22 cellular contexts compared by ENCODE assay signal in the genomic region with DNA sequence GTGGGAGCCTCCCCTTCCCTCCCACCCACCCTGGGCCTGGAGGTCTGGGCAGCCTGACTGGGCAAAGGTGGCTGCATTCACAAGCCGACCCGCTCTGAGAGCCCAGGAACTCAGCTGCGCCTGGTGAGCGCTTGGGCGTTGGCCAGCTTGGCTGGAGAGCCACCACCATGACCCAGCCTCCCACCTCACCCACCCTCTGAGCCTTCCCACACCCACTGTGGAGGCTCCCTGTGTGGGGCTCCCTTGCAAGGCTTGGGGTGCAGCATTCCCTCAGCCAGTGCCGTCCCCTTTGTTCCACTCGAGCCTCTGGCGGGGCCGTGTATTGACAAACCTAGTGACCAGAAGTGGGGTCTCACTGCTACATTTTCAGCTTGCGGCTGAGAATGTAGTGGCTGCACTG. TPM values are rescaled to one million over a fixed set of nuclear protein-coding genes. Genes with fewer than 3 reads are reported as not detected.
DNase-seq lines count a peak whose midpoint lies in the region; ATAC-seq, FAIRE-seq and TF ChIP-seq lines count a peak whose summit lies in the region.
"Had no signal": no experiment of that assay in that cellular context is flagged by ENCODE, and none has a peak within 500 bp of the region (broad histone marks: within the 10 kb centered on the region; RNA-seq: fewer than 3 reads in every experiment).

No MANE protein-coding gene starts in this region.

- H3K9ac ChIP-seq in HepG2 (ENCODE audit: insufficient read depth, low read depth, low read length) (no peak overlapping the region), keratinocyte (ENCODE audit: control insufficient read depth, extremely low read depth, insufficient read depth, low read length) (peak overlapping the region; percentile 41), colonic mucosa (ENCODE audit: low read depth in 2 of 2, low read length in 2 of 2) (no peak overlapping the region)
- H3K9ac ChIP-seq: KMS-11 had no signal

- FAIRE-seq in HepG2 (lab: Jason Lieb, UNC) (no peak), keratinocyte (lab: Jason Lieb, UNC) (no peak)
- FAIRE-seq: A549, G401.6 had no signal

- TF ChIP-seq RAD21 in HepG2 (CRISPR knock-in tag; IDR thresholded peaks at IDR 0.05), result no peak

- H2AFZ ChIP-seq in HepG2 (ENCODE audit: low read length) (no peak overlapping the region), keratinocyte (ENCODE audit: control insufficient read depth, low read length) (no peak overlapping the region)

- intact Hi-C loops in HepG2 (cut with micrococcal nuclease; ENCODE audit: unreplicated experiment), result no loop called here
- intact Hi-C loops in right lobe of liver (cut with DNase I), result no loop called here
- intact Hi-C loops in esophagus muscularis mucosa (cut with DNase I), result no loop called here
- intact Hi-C loops in colonic mucosa (cut with DNase I), result no loop called here

- in situ Hi-C loops in HepG2 (cut with HindIII; ENCODE audit: extremely low pct_ligation_motif_present, low pct_unique_long_range_greater_than_20kb), result no loop called here

- no peak overlapping the region for H3K4me3 ChIP-seq in HepG2 (replicated peaks in 1 of 3; ENCODE audit: insufficient read depth in 1 of 3, low read depth in 2 of 3, low read length in 3 of 3)
- no peak overlapping the region for H3K4me3 ChIP-seq in right lobe of liver
- H3K4me3 ChIP-seq in keratinocyte (ENCODE audit: control insufficient read depth in 2 of 3, extremely low read depth in 1 of 3, insufficient read depth in 2 of 3, low read depth in 1 of 3, low read length in 3 of 3), result no peak overlapping the region
- H3K4me3 ChIP-seq in esophagus muscularis mucosa, result no peak overlapping the region
- H3K4me3 ChIP-seq in colonic mucosa, result no peak overlapping the region
- H3K4me3 ChIP-seq: A549 had no signal

- 100% methylated on average over 2 of the region's 10 CpGs for WGBS in HepG2 (ENCODE audit: low lambda C conversion rate)
- no CpG with 5 or more reads among the region's 10 CpGs for WGBS in right lobe of liver (ENCODE audit: insufficient coverage, low coverage, low lambda C conversion rate, missing lambda C conversion rate)
- WGBS in esophagus muscularis mucosa, result 94% methylated on average over 3 of the region's 10 CpGs

- CTCF ChIA-PET in HepG2 (lab: Yijun Ruan, JAX; ENCODE audit: low intra/inter-chr PET ratio, low total read pairs), result no interaction called here

- H3K9me3 ChIP-seq in HepG2 (ENCODE audit: low read length), result no peaks in the 10 kb centered on the region
- no peaks in the 10 kb centered on the region for H3K9me3 ChIP-seq in right lobe of liver
- H3K9me3 ChIP-seq in keratinocyte (ENCODE audit: control insufficient read depth, low read depth, low read length), result no peaks in the 10 kb centered on the region
- no peaks in the 10 kb centered on the region for H3K9me3 ChIP-seq in esophagus muscularis mucosa
- H3K9me3 ChIP-seq in colonic mucosa, result no peaks in the 10 kb centered on the region
- H3K9me3 ChIP-seq: A549 had no signal

- no peaks in the 10 kb centered on the region for H3K4me1 ChIP-seq in HepG2 (ENCODE audit: insufficient read depth, low read length)
- H3K4me1 ChIP-seq in right lobe of liver, result no peaks in the 10 kb centered on the region
- H3K4me1 ChIP-seq in keratinocyte (ENCODE audit: control insufficient read depth, extremely low read depth, insufficient read depth, low read length), result peaks cover 3% of the 10 kb centered on the region
- H3K4me1 ChIP-seq in esophagus muscularis mucosa, result peaks cover 7 to 14% (median 10%) of the 10 kb centered on the region in 4 donors
- H3K4me1 ChIP-seq in colonic mucosa, result no peaks in the 10 kb centered on the region
- H3K4me1 ChIP-seq: A549 had no signal

- H3K4me2 ChIP-seq in HepG2 (ENCODE audit: low read depth, low read length) (no peak overlapping the region), keratinocyte (ENCODE audit: control insufficient read depth, extremely low read depth, insufficient read depth, low read depth, low read length) (no peak overlapping the region)
- H3K4me2 ChIP-seq: A549, KMS-11 had no signal

- no peak for DNase-seq in HepG2 (ENCODE audit: low spot score)
- no peak for DNase-seq in right lobe of liver
- no peak for DNase-seq in caudate nucleus (lab: John Stamatoyannopoulos, UW)
- no peak for DNase-seq in keratinocyte (ENCODE audit: low read depth, low spot score)
- no peak for DNase-seq in SKM-1 treated with dmso at 0.1 percent for 144 hours (lab: John Stamatoyannopoulos, UW; ENCODE audit: unreplicated experiment)
- no peak for DNase-seq in esophagus muscularis mucosa (ENCODE audit: extremely low spot score)
- no peak for DNase-seq in cortex of kidney (lab: John Stamatoyannopoulos, UW)
- no peak for DNase-seq in colonic mucosa
- DNase-seq: Calu3; DMS79 treated with DMSO at 0.1 percent for 48 hours; H9; NCI-H1092 treated with DMSO at 0.1 percent for 48 hours; NCI-H1694; NCI-H2107; NCI-H226; NCI-H526 treated with DMSO at 0.1 percent for 48 hours; NK-92 treated with Interleukin-12 subunit alpha and Interleukin-12 subunit beta, amount 100 ng/mL, for 24 hours; OCI-M1; RPMI8226 had no signal

- POLR2A ChIA-PET in HepG2 (lab: Yijun Ruan, JAX), result no interaction called here

- H3K9me1 ChIP-seq in keratinocyte (ENCODE audit: control insufficient read depth, extremely low read depth, insufficient read depth, low read length), result no peaks in the 10 kb centered on the region

- TF ChIP-seq CTCF in HepG2 (CRISPR knock-in tag; IDR thresholded peaks at IDR 0.05) (no peak), right lobe of liver (IDR thresholded peaks at IDR 0.05) (no peak), keratinocyte (optimal IDR thresholded peaks at IDR 0.05 in 1 of 3, IDR thresholded peaks at IDR 0.05 in 1 of 3, conservative IDR thresholded peaks at IDR 0.05 in 1 of 3; ENCODE audit: extremely low read depth in 1 of 3, insufficient read depth in 2 of 3, low read length in 3 of 3) (no peak), esophagus muscularis mucosa (IDR thresholded peaks at IDR 0.05) (no peak), colonic mucosa (IDR thresholded peaks at IDR 0.05) (no peak)

- no peak overlapping the region for H3K27ac ChIP-seq in HepG2 (ENCODE audit: extremely low read length, insufficient read depth, low read length)
- H3K27ac ChIP-seq in right lobe of liver, result no peak overlapping the region
- H3K27ac ChIP-seq in caudate nucleus (ENCODE audit: low read depth, low read length), result peak overlapping the region; percentile 53
- peak overlapping the region; percentile 39 for H3K27ac ChIP-seq in keratinocyte (ENCODE audit: control insufficient read depth, insufficient read depth, low read length)
- no peak overlapping the region for H3K27ac ChIP-seq in esophagus muscularis mucosa (replicated peaks in 1 of 4)
- no peak overlapping the region for H3K27ac ChIP-seq in colonic mucosa
- H3K27ac ChIP-seq: A549, KMS-11 had no signal

- H3K36me3 ChIP-seq in HepG2 (replicated peaks in 1 of 2; ENCODE audit: control insufficient read depth in 1 of 2, insufficient read depth in 2 of 2, low read length in 2 of 2), result peaks cover 52 to 94% of the 10 kb centered on the region in 2 experiments
- H3K36me3 ChIP-seq in right lobe of liver, result peaks cover 0 to 75% (median 34%) of the 10 kb centered on the region in 4 donors
- peaks cover 66 to 68% of the 10 kb centered on the region in 2 experiments for H3K36me3 ChIP-seq in keratinocyte (ENCODE audit: control insufficient read depth in 2 of 2, extremely low read depth in 1 of 2, insufficient read depth in 2 of 2, low read length in 2 of 2)
- H3K36me3 ChIP-seq in esophagus muscularis mucosa, result peaks cover 73 to 100% (median 99%) of the 10 kb centered on the region in 4 donors
- peaks cover 40% of the 10 kb centered on the region for H3K36me3 ChIP-seq in colonic mucosa

- dilution Hi-C loops in keratinocyte (cut with MboI; ENCODE audit: extremely low pct_ligation_motif_present, low sequenced_read_pairs), result no loop called here

- BruUV-seq in HepG2 (replicated peaks; lab: Mats Ljungman, UMichigan), result no TSS peak

- no peak for ATAC-seq in HepG2
- no peak for ATAC-seq in right lobe of liver
- ATAC-seq: A549 had no signal

- TF ChIP-seq EP300 in HepG2 (IDR thresholded peaks at IDR 0.05; ENCODE audit: low read depth in 2 of 2, low read length in 2 of 2) (no peak), HepG2 (CRISPR knock-in tag; IDR thresholded peaks at IDR 0.05; ENCODE audit: borderline replicate concordance) (no peak), esophagus muscularis mucosa (IDR thresholded peaks at IDR 0.05) (no peak)

- H4K20me1 ChIP-seq in HepG2 (ENCODE audit: insufficient read depth, low read length) (peaks cover 12% of the 10 kb centered on the region; the same call in 1 of the 2 replicates), keratinocyte (ENCODE audit: control insufficient read depth, extremely low read depth, insufficient read depth, low read length) (peaks cover 8% of the 10 kb centered on the region)

- TF ChIP-seq POLR2A in HepG2 (IDR thresholded peaks at IDR 0.05; ENCODE audit: insufficient read depth in 1 of 2, low read depth in 2 of 2, low read length in 2 of 2) (no peak), right lobe of liver (IDR thresholded peaks at IDR 0.05) (no peak), esophagus muscularis mucosa (IDR thresholded peaks at IDR 0.05; ENCODE audit: low read depth) (no peak)

- H3K79me2 ChIP-seq in HepG2 (ENCODE audit: insufficient read depth, low read length), result no peaks in the 10 kb centered on the region
- H3K79me2 ChIP-seq in keratinocyte (ENCODE audit: control insufficient read depth, insufficient read depth, low read length), result peaks cover 28% of the 10 kb centered on the region

- H3K27me3 ChIP-seq in HepG2 (ENCODE audit: control insufficient read depth in 1 of 2, insufficient read depth in 2 of 2, low read length in 2 of 2) (no peaks in the 10 kb centered on the region), right lobe of liver (no peaks in the 10 kb centered on the region), keratinocyte (ENCODE audit: control insufficient read depth, extremely low read depth, insufficient read depth, low read length) (no peaks in the 10 kb centered on the region), esophagus muscularis mucosa (no peaks in the 10 kb centered on the region), colonic mucosa (no peaks in the 10 kb centered on the region)

RNA-seq across cellular contexts. Expression of a gene that starts 15.0 kb away (rescaled TPM):
- total RNA-seq in HepG2 (2016; rRNA removed; fragmentation: Illumina TruSeq; extraction: Trizol), result 33.0 and 38.6 TPM in 2 replicates
- 19.1 and 20.1 TPM in 2 replicates for total RNA-seq in HepG2 (2016; cell fraction: cytosol; rRNA removed; fragmentation: Illumina TruSeq; extraction: Trizol; ENCODE audit: low read depth)
- total RNA-seq in HepG2 (2016; cell fraction: insoluble cytoplasmic fraction; rRNA removed; fragmentation: Illumina TruSeq; extraction: Trizol), result 36.0 and 39.4 TPM in 2 replicates
- total RNA-seq in HepG2 (2016; cell fraction: membrane; rRNA removed; fragmentation: Illumina TruSeq; extraction: Trizol), result 12.2 and 12.9 TPM in 2 replicates
- 31.9 and 35.0 TPM in 2 replicates for total RNA-seq in HepG2 (2016; cell fraction: nucleus; rRNA removed; fragmentation: Illumina TruSeq; extraction: Trizol)
- polyA plus RNA-seq in HepG2 (2011; rRNA removed), result 41.6 and 55.6 TPM in 2 replicates
- 25.8 and 39.0 TPM in 2 replicates for polyA plus RNA-seq in HepG2 (2011; cell fraction: cytosol; rRNA removed)
- polyA plus RNA-seq in HepG2 (2011; cell fraction: nucleus; rRNA removed), result 270 and 290 TPM in 2 replicates
- polyA plus RNA-seq in HepG2 (2012), result 27.7 and 35.3 TPM in 2 replicates
- polyA plus RNA-seq in HepG2 (2016; cell fraction: cytosol; fragmentation: Illumina TruSeq; extraction: Trizol; ENCODE audit: low read depth), result 11.2 and 12.9 TPM in 2 replicates
- 38.0 and 39.9 TPM in 2 replicates for polyA plus RNA-seq in HepG2 (2016; cell fraction: insoluble cytoplasmic fraction; fragmentation: Illumina TruSeq; extraction: Trizol; ENCODE audit: low read depth)
- 12.7 and 13.2 TPM in 2 replicates for polyA plus RNA-seq in HepG2 (2016; cell fraction: membrane; fragmentation: Illumina TruSeq; extraction: Trizol; ENCODE audit: low read depth)
- 92.8 and 94.8 TPM in 2 replicates for polyA plus RNA-seq in HepG2 (2016; cell fraction: nucleus; fragmentation: Illumina TruSeq; extraction: Trizol; ENCODE audit: insufficient read depth, low read depth)
- 26.7 and 36.3 TPM in 2 replicates for polyA minus RNA-seq in HepG2 (2011; rRNA and poly(A)+ RNA removed; ENCODE audit: low replicate concordance)
- 8.2 and 12.2 TPM in 2 replicates for polyA minus RNA-seq in HepG2 (2011; cell fraction: cytosol; rRNA and poly(A)+ RNA removed)
- polyA minus RNA-seq in HepG2 (2011; cell fraction: nucleus; rRNA and poly(A)+ RNA removed), result 15.5 and 18.7 TPM in 2 replicates
- 10 to 100 TPM; 19.0 to 30.2 (median 26.8) TPM for total RNA-seq in right lobe of liver
- 25.9 to 34.6 TPM (median 31.3 TPM) in 3 replicates for polyA plus RNA-seq in keratinocyte
- 9.5 TPM for polyA plus RNA-seq in keratinocyte (2011; ENCODE audit: low read depth)
- polyA plus RNA-seq in keratinocyte (2011; cell fraction: cytosol; rRNA removed), result 7.0 and 16.2 TPM in 2 replicates
- 98.0 and 109 TPM in 2 replicates for polyA plus RNA-seq in keratinocyte (2011; cell fraction: nucleus; rRNA removed)
- 31.1 and 33.2 TPM in 2 replicates for polyA plus RNA-seq in keratinocyte (2012; ENCODE audit: low replicate concordance)
- polyA minus RNA-seq in keratinocyte, result 9.4 to 20.9 TPM (median 12.9 TPM) in 3 replicates
- polyA minus RNA-seq in keratinocyte (2011; cell fraction: cytosol; rRNA and poly(A)+ RNA removed), result 17.1 TPM
- 10.2 and 12.4 TPM in 2 replicates for polyA minus RNA-seq in keratinocyte (2011; cell fraction: nucleus; rRNA and poly(A)+ RNA removed)
- 10 to 100 TPM; 19.9 to 34.9 (median 25.4) TPM for total RNA-seq in esophagus muscularis mucosa
- total RNA-seq in colonic mucosa, result 10 to 100 TPM; 74.9 to 94.1 TPM

RNA-seq across cellular contexts. Expression of a gene that starts 31.7 kb away (rescaled TPM):
- 41.7 and 48.2 TPM in 2 replicates for total RNA-seq in HepG2 (2016; rRNA removed; fragmentation: Illumina TruSeq; extraction: Trizol)
- total RNA-seq in HepG2 (2016; cell fraction: cytosol; rRNA removed; fragmentation: Illumina TruSeq; extraction: Trizol; ENCODE audit: low read depth), result 19.9 and 21.9 TPM in 2 replicates
- 37.7 and 40.5 TPM in 2 replicates for total RNA-seq in HepG2 (2016; cell fraction: insoluble cytoplasmic fraction; rRNA removed; fragmentation: Illumina TruSeq; extraction: Trizol)
- total RNA-seq in HepG2 (2016; cell fraction: membrane; rRNA removed; fragmentation: Illumina TruSeq; extraction: Trizol), result 29.4 and 31.2 TPM in 2 replicates
- 56.9 and 61.6 TPM in 2 replicates for total RNA-seq in HepG2 (2016; cell fraction: nucleus; rRNA removed; fragmentation: Illumina TruSeq; extraction: Trizol)
- polyA plus RNA-seq in HepG2 (2011; rRNA removed), result 59.8 and 67.0 TPM in 2 replicates
- 29.1 and 41.0 TPM in 2 replicates for polyA plus RNA-seq in HepG2 (2011; cell fraction: cytosol; rRNA removed)
- 155 and 203 TPM in 2 replicates for polyA plus RNA-seq in HepG2 (2011; cell fraction: nucleus; rRNA removed)
- 44.2 and 57.9 TPM in 2 replicates for polyA plus RNA-seq in HepG2 (2012)
- polyA plus RNA-seq in HepG2 (2016; cell fraction: cytosol; fragmentation: Illumina TruSeq; extraction: Trizol; ENCODE audit: low read depth), result 8.6 and 9.0 TPM in 2 replicates
- polyA plus RNA-seq in HepG2 (2016; cell fraction: insoluble cytoplasmic fraction; fragmentation: Illumina TruSeq; extraction: Trizol; ENCODE audit: low read depth), result 39.4 and 48.6 TPM in 2 replicates
- polyA plus RNA-seq in HepG2 (2016; cell fraction: membrane; fragmentation: Illumina TruSeq; extraction: Trizol; ENCODE audit: low read depth), result 18.1 and 20.6 TPM in 2 replicates
- 87.0 and 94.1 TPM in 2 replicates for polyA plus RNA-seq in HepG2 (2016; cell fraction: nucleus; fragmentation: Illumina TruSeq; extraction: Trizol; ENCODE audit: insufficient read depth, low read depth)
- 200 and 264 TPM in 2 replicates for polyA minus RNA-seq in HepG2 (2011; rRNA and poly(A)+ RNA removed; ENCODE audit: low replicate concordance)
- 44.4 and 50.0 TPM in 2 replicates for polyA minus RNA-seq in HepG2 (2011; cell fraction: cytosol; rRNA and poly(A)+ RNA removed)
- polyA minus RNA-seq in HepG2 (2011; cell fraction: nucleus; rRNA and poly(A)+ RNA removed), result 143 and 162 TPM in 2 replicates
- total RNA-seq in right lobe of liver, result 10 to 100 TPM; 54.0 to 86.9 (median 68.3) TPM
- polyA plus RNA-seq in keratinocyte, result 60.1 to 71.4 TPM (median 63.5 TPM) in 3 replicates
- 86.4 TPM for polyA plus RNA-seq in keratinocyte (2011; ENCODE audit: low read depth)
- polyA plus RNA-seq in keratinocyte (2011; cell fraction: cytosol; rRNA removed), result 45.7 and 57.6 TPM in 2 replicates
- 115 and 147 TPM in 2 replicates for polyA plus RNA-seq in keratinocyte (2011; cell fraction: nucleus; rRNA removed)
- polyA plus RNA-seq in keratinocyte (2012; ENCODE audit: low replicate concordance), result 83.1 and 89.6 TPM in 2 replicates
- 124 to 251 TPM (median 207 TPM) in 3 replicates for polyA minus RNA-seq in keratinocyte
- polyA minus RNA-seq in keratinocyte (2011; cell fraction: cytosol; rRNA and poly(A)+ RNA removed), result 141 TPM
- 112 and 147 TPM in 2 replicates for polyA minus RNA-seq in keratinocyte (2011; cell fraction: nucleus; rRNA and poly(A)+ RNA removed)
- 100 to 1,000 TPM in 1 of 4 donors, 10 to 100 TPM in 3; 73.6 to 115 (median 93.7) TPM for total RNA-seq in esophagus muscularis mucosa
- total RNA-seq in colonic mucosa, result 100 to 1,000 TPM; 450 to 461 TPM

RNA-seq across cellular contexts. Expression of a gene that starts 32.0 kb away (rescaled TPM):
- total RNA-seq in HepG2 (2016; rRNA removed; fragmentation: Illumina TruSeq; extraction: Trizol), result 120 and 127 TPM in 2 replicates
- total RNA-seq in HepG2 (2016; cell fraction: cytosol; rRNA removed; fragmentation: Illumina TruSeq; extraction: Trizol; ENCODE audit: low read depth), result 19.6 and 21.2 TPM in 2 replicates
- 113 and 122 TPM in 2 replicates for total RNA-seq in HepG2 (2016; cell fraction: insoluble cytoplasmic fraction; rRNA removed; fragmentation: Illumina TruSeq; extraction: Trizol)
- total RNA-seq in HepG2 (2016; cell fraction: membrane; rRNA removed; fragmentation: Illumina TruSeq; extraction: Trizol), result 63.1 and 64.0 TPM in 2 replicates
- 133 and 160 TPM in 2 replicates for total RNA-seq in HepG2 (2016; cell fraction: nucleus; rRNA removed; fragmentation: Illumina TruSeq; extraction: Trizol)
- 173 and 195 TPM in 2 replicates for polyA plus RNA-seq in HepG2 (2011; rRNA removed)
- polyA plus RNA-seq in HepG2 (2011; cell fraction: cytosol; rRNA removed), result 59.6 and 75.2 TPM in 2 replicates
- polyA plus RNA-seq in HepG2 (2011; cell fraction: nucleus; rRNA removed), result 588 and 668 TPM in 2 replicates
- polyA plus RNA-seq in HepG2 (2012), result 153 and 159 TPM in 2 replicates
- polyA plus RNA-seq in HepG2 (2016; cell fraction: cytosol; fragmentation: Illumina TruSeq; extraction: Trizol; ENCODE audit: low read depth), result 18.4 and 19.6 TPM in 2 replicates
- polyA plus RNA-seq in HepG2 (2016; cell fraction: insoluble cytoplasmic fraction; fragmentation: Illumina TruSeq; extraction: Trizol; ENCODE audit: low read depth), result 178 and 216 TPM in 2 replicates
- polyA plus RNA-seq in HepG2 (2016; cell fraction: membrane; fragmentation: Illumina TruSeq; extraction: Trizol; ENCODE audit: low read depth), result 54.0 and 61.1 TPM in 2 replicates
- polyA plus RNA-seq in HepG2 (2016; cell fraction: nucleus; fragmentation: Illumina TruSeq; extraction: Trizol; ENCODE audit: insufficient read depth, low read depth), result 615 and 640 TPM in 2 replicates
- 139 and 144 TPM in 2 replicates for polyA minus RNA-seq in HepG2 (2011; rRNA and poly(A)+ RNA removed; ENCODE audit: low replicate concordance)
- polyA minus RNA-seq in HepG2 (2011; cell fraction: cytosol; rRNA and poly(A)+ RNA removed), result 65.3 and 73.2 TPM in 2 replicates
- 154 and 157 TPM in 2 replicates for polyA minus RNA-seq in HepG2 (2011; cell fraction: nucleus; rRNA and poly(A)+ RNA removed)
- total RNA-seq in right lobe of liver, result 10 to 100 TPM; 40.0 to 82.3 (median 54.8) TPM
- polyA plus RNA-seq in keratinocyte, result 81.0 to 173 TPM (median 162 TPM) in 3 replicates
- 135 TPM for polyA plus RNA-seq in keratinocyte (2011; ENCODE audit: low read depth)
- 89.6 and 94.1 TPM in 2 replicates for polyA plus RNA-seq in keratinocyte (2011; cell fraction: cytosol; rRNA removed)
- 267 and 278 TPM in 2 replicates for polyA plus RNA-seq in keratinocyte (2011; cell fraction: nucleus; rRNA removed)
- 80.2 and 177 TPM in 2 replicates for polyA plus RNA-seq in keratinocyte (2012; ENCODE audit: low replicate concordance)
- polyA minus RNA-seq in keratinocyte, result 81.5 to 140 TPM (median 115 TPM) in 3 replicates
- 85.0 TPM for polyA minus RNA-seq in keratinocyte (2011; cell fraction: cytosol; rRNA and poly(A)+ RNA removed)
- 71.8 and 99.7 TPM in 2 replicates for polyA minus RNA-seq in keratinocyte (2011; cell fraction: nucleus; rRNA and poly(A)+ RNA removed)
- total RNA-seq in esophagus muscularis mucosa, result 100 to 1,000 TPM in 3 of 4 donors, 10 to 100 TPM in 1; 79.2 to 127 (median 102) TPM
- total RNA-seq in colonic mucosa, result 100 to 1,000 TPM; 143 to 271 TPM

Comparison
In these comparisons a context has a peak if more than half of its experiments do, and no peak if none do; other contexts are left out.
1. H3K27ac ChIP-seq: peak in caudate nucleus (single experiment) and keratinocyte (single experiment); none in HepG2 (single experiment), right lobe of liver (0 of 3), esophagus muscularis mucosa (0 of 4) and colonic mucosa (single experiment).